Comparison of ENCODE assay signal across 8 cellular contexts in the genomic region with DNA sequence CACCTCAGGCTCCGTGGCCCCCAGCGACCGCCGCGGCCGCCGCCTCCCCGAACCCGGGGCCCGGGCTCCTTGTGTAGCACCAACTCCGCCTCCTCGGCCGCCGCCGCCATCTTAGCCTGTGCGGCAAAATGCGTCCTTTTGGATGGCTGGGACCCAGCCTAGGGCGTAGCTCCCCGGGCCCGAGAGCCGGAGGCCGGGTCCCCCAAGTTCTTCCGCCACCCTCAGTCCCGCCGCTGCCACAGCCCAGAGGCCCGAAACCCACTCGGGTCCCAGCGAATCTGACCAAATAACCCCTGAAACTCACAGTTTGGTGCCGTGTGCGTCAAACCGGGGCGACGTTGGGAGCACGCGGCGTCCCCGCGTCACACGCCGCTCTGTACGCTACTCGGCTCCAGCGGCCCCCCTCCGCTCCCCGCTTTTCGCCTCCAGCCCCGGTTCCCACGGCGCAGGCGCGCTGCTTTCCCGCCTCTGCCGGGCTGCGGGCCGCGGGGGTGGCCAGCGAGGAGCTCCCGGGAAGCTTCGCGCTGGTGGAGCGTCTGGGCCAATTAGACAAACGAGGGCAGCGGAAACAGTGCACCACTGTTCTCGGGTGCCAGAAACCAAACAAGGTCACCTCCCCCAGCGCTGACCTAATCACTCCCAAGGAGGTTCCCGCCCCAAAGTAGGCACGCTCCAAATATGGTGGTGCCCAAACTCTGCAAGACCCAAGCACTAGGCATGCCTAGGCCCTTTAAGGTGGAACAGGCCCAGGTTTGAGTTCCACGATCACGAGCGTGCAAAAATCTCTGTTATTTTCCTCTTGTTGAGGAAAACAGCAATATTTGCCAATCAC. TPM values are rescaled to one million over a fixed set of nuclear protein-coding genes. Genes with fewer than 3 reads are reported as not detected.
DNase-seq lines count a peak whose midpoint lies in the region; ATAC-seq and TF ChIP-seq lines count a peak whose summit lies in the region.

A gene (minus strand): TSS at position 350 of the 832 bp plus-strand sequence. CDS start 39,682 bp downstream, outside the sequence.

- H4K20me1 ChIP-seq in GM23338 (replicated peaks; ENCODE audit: insufficient read depth) = 0 out of 2 replicates have a peak, but pooled peaks cover 8% of the 10 kb centered on the region
- H4K20me1 ChIP-seq in fibroblast of lung (ENCODE audit: control insufficient read depth, extremely low read depth, insufficient read depth, low read length) = no peaks in the 10 kb centered on the region

- H3K27ac Mint-ChIP-seq in GM23338 = peak within 1 kb of the TSS; percentile 100
- H3K27ac Mint-ChIP-seq in naive thymus-derived CD4-positive, alpha-beta T cell = peak within 1 kb of the TSS; percentile 95 to 100 (median 98)
- peak within 1 kb of the TSS; percentile 100 for H3K27ac Mint-ChIP-seq in stimulated activated naive B cell treated with anti-CD40 and anti-IgM and Interleukin-4, amounts not matched to agents 10 μg/mL and 1 μg/mL and 100 μg/mL, for 72 hours

- H2AFZ ChIP-seq in GM23338 (peak within 1 kb of the TSS; percentile 48; the same call in 1 of the 2 replicates), fibroblast of lung (ENCODE audit: low read length) (peak within 1 kb of the TSS; percentile 98)

- intact Hi-C loops in naive thymus-derived CD4-positive, alpha-beta T cell (cut with micrococcal nuclease) = loop anchor here (1.0 to 10.0 kb wide), 13 partner anchors 171 to 1940 kb away; a partner anchor contains a TSS

- no peaks in the 10 kb centered on the region for H3K27me3 ChIP-seq in GM23338 (ENCODE audit: insufficient read depth)
- H3K27me3 ChIP-seq in fibroblast of lung (ENCODE audit: control insufficient read depth, insufficient read depth, low read length) = no peaks in the 10 kb centered on the region
- H3K27me3 ChIP-seq in naive thymus-derived CD4-positive, alpha-beta T cell (ENCODE audit: control insufficient read depth in 2 of 2, insufficient read depth in 2 of 2, low read length in 2 of 2) = no peaks in the 10 kb centered on the region

- TF ChIP-seq CTCF in GM23338 (conservative IDR thresholded peaks at IDR 0.05; ENCODE audit: low read depth in 2 of 2) (no peak), fibroblast of lung (conservative IDR thresholded peaks at IDR 0.05 in 1 of 2, IDR thresholded peaks at IDR 0.05 in 1 of 2; ENCODE audit: low read depth in 1 of 2, low read length in 2 of 2) (no peak)

- POLR2A ChIA-PET in naive thymus-derived CD4-positive, alpha-beta T cell (lab: Charles Lee) = interaction anchor here (1.0 kb wide), 1 partner anchor 29 kb away, joined by 3 read pairs; no protein-coding TSS in a partner anchor

- H3K4me3 Mint-ChIP-seq in GM23338 = peak within 1 kb of the TSS; percentile 98
- peak within 1 kb of the TSS; percentile 90 to 97 (median 96) for H3K4me3 Mint-ChIP-seq in naive thymus-derived CD4-positive, alpha-beta T cell
- H3K4me3 Mint-ChIP-seq in stimulated activated naive B cell treated with anti-CD40 and anti-IgM and Interleukin-4, amounts not matched to agents 10 μg/mL and 1 μg/mL and 100 μg/mL, for 72 hours = peak within 1 kb of the TSS; percentile 96 to 99

- H3K36me3 ChIP-seq in GM23338 (ENCODE audit: insufficient read depth) = peaks cover 5% of the 10 kb centered on the region; the same call in 1 of the 2 replicates
- H3K36me3 ChIP-seq in fibroblast of lung (ENCODE audit: control insufficient read depth, insufficient read depth, low read length) = no peaks in the 10 kb centered on the region
- peaks cover 0 to 5% (median 0%) of the 10 kb centered on the region in 3 experiments for H3K36me3 ChIP-seq in naive thymus-derived CD4-positive, alpha-beta T cell (ENCODE audit: control insufficient read depth in 2 of 3, insufficient read depth in 3 of 3, low read length in 3 of 3)

- H3K9me3 Mint-ChIP-seq in GM23338 = peaks cover 20% of the 10 kb centered on the region
- peaks cover 0 to 2% (median 0%) of the 10 kb centered on the region in 11 donors for H3K9me3 Mint-ChIP-seq in naive thymus-derived CD4-positive, alpha-beta T cell
- no peaks in the 10 kb centered on the region for H3K9me3 Mint-ChIP-seq in stimulated activated naive B cell treated with anti-CD40 and anti-IgM and Interleukin-4, amounts not matched to agents 10 μg/mL and 1 μg/mL and 100 μg/mL, for 72 hours

- H3K9me2 ChIP-seq in GM23338 (ENCODE audit: insufficient read depth) = no peaks in the 10 kb centered on the region

- H3K9me3 ChIP-seq in fibroblast of lung (ENCODE audit: control insufficient read depth, insufficient read depth, low read depth, low read length) = no peaks in the 10 kb centered on the region
- H3K9me3 ChIP-seq in naive thymus-derived CD4-positive, alpha-beta T cell (ENCODE audit: control insufficient read depth in 2 of 3, low read length in 3 of 3) = no peaks in the 10 kb centered on the region

- peak within 1 kb of the TSS; percentile 71 for H3K4me3 ChIP-seq in GM23338
- H3K4me3 ChIP-seq in fibroblast of lung (replicated peaks in 1 of 4; ENCODE audit: control extremely low read depth in 1 of 4, insufficient read depth in 1 of 4, low read depth in 3 of 4, low read length in 4 of 4) = peak within 1 kb of the TSS; percentile 75 to 98 (median 82)
- peak within 1 kb of the TSS; percentile 62 for H3K4me3 ChIP-seq in naive thymus-derived CD4-positive, alpha-beta T cell (ENCODE audit: low read length)

- DNase-seq in EH (ENCODE audit: low read depth) = peak; percentile 95
- DNase-seq in GM23338 (ENCODE audit: low spot score) = peak; percentile 95
- peak; percentile 92 to 95 for DNase-seq in Kasumi-1 (lab: John Stamatoyannopoulos, UW)
- DNase-seq in RPMI8226 = peak; percentile 89
- peak; percentile 72 to 81 for DNase-seq in activated T-helper 1 cell treated with anti-CD3 and anti-CD28 coated beads, Interleukin-2, amount 50 U/mL, for 16 hours (ENCODE audit: low read depth in 1 of 2, low spot score in 1 of 2)
- DNase-seq in fibroblast of lung (ENCODE audit: low read depth in 2 of 2) = peak; percentile 86 to 93
- DNase-seq in naive thymus-derived CD4-positive, alpha-beta T cell = peak; percentile 81 to 95 (median 93)
- DNase-seq in stimulated activated naive B cell treated with anti-CD40 and anti-IgM and Interleukin-4, amounts not matched to agents 10 μg/mL and 1 μg/mL and 100 μg/mL, for 72 hours = peak; percentile 88

- H3K27me3 Mint-ChIP-seq in GM23338 (ENCODE audit: insufficient read depth, low read depth, poor library complexity) = peaks cover 22% of the 10 kb centered on the region
- peaks cover 0 to 2% (median 0%) of the 10 kb centered on the region in 5 donors for H3K27me3 Mint-ChIP-seq in naive thymus-derived CD4-positive, alpha-beta T cell
- H3K27me3 Mint-ChIP-seq in stimulated activated naive B cell treated with anti-CD40 and anti-IgM and Interleukin-4, amounts not matched to agents 10 μg/mL and 1 μg/mL and 100 μg/mL, for 72 hours = no peaks in the 10 kb centered on the region

- CTCF ChIA-PET in naive thymus-derived CD4-positive, alpha-beta T cell (lab: Charles Lee) = interaction anchor here (0.6 kb wide), 1 partner anchor 411 kb away, joined by 3 read pairs; no protein-coding TSS in a partner anchor

- H3K4me2 ChIP-seq in GM23338 (peak within 1 kb of the TSS; percentile 80), fibroblast of lung (ENCODE audit: extremely low read depth, insufficient read depth, low read length) (peak within 1 kb of the TSS; percentile 96)

- H3K4me1 ChIP-seq in GM23338 (ENCODE audit: insufficient read depth) = peaks cover 21% of the 10 kb centered on the region
- H3K4me1 ChIP-seq in fibroblast of lung (ENCODE audit: control insufficient read depth, extremely low read depth, insufficient read depth, low read length) = peaks cover 6% of the 10 kb centered on the region
- H3K4me1 ChIP-seq in naive thymus-derived CD4-positive, alpha-beta T cell (ENCODE audit: control insufficient read depth in 2 of 2, insufficient read depth in 2 of 2, low read length in 2 of 2) = peaks cover 37 to 45% of the 10 kb centered on the region in 2 donors

- H3F3A ChIP-seq in GM23338 (replicated peaks; ENCODE audit: low read depth) = peaks cover 8% of the 10 kb centered on the region; the same call in 1 of the 2 replicates

- H3K79me2 ChIP-seq in GM23338 (replicated peaks; ENCODE audit: insufficient read depth) (peaks cover 43% of the 10 kb centered on the region), fibroblast of lung (ENCODE audit: control insufficient read depth, insufficient read depth, low read length) (peaks cover 47% of the 10 kb centered on the region)

- H3K36me3 Mint-ChIP-seq in GM23338 (ENCODE audit: low read depth) = peaks cover 41% of the 10 kb centered on the region
- H3K36me3 Mint-ChIP-seq in naive thymus-derived CD4-positive, alpha-beta T cell = peaks cover 0 to 8% (median 0%) of the 10 kb centered on the region in 5 donors
- peaks cover 8 to 18% of the 10 kb centered on the region in 2 donors for H3K36me3 Mint-ChIP-seq in stimulated activated naive B cell treated with anti-CD40 and anti-IgM and Interleukin-4, amounts not matched to agents 10 μg/mL and 1 μg/mL and 100 μg/mL, for 72 hours

- H3K4me1 Mint-ChIP-seq in GM23338 = peaks cover 35% of the 10 kb centered on the region
- H3K4me1 Mint-ChIP-seq in naive thymus-derived CD4-positive, alpha-beta T cell = peaks cover 37 to 83% (median 68%) of the 10 kb centered on the region in 7 donors
- peaks cover 30 to 65% of the 10 kb centered on the region in 2 donors for H3K4me1 Mint-ChIP-seq in stimulated activated naive B cell treated with anti-CD40 and anti-IgM and Interleukin-4, amounts not matched to agents 10 μg/mL and 1 μg/mL and 100 μg/mL, for 72 hours

- peak; percentile 75 for ATAC-seq in GM23338
- ATAC-seq in naive thymus-derived CD4-positive, alpha-beta T cell = peak; percentile 91
- peak; percentile 83 to 85 for ATAC-seq in stimulated activated naive B cell treated with anti-CD40 and anti-IgM and Interleukin-4, amounts not matched to agents 10 μg/mL and 1 μg/mL and 100 μg/mL, for 72 hours (replicated peaks)

- H3K27ac ChIP-seq in GM23338 (ENCODE audit: low read depth) = peak within 1 kb of the TSS; percentile 100
- peak within 1 kb of the TSS; percentile 100 for H3K27ac ChIP-seq in fibroblast of lung (ENCODE audit: insufficient read depth, low read length)
- peak within 1 kb of the TSS; percentile 99 for H3K27ac ChIP-seq in naive thymus-derived CD4-positive, alpha-beta T cell (ENCODE audit: low read depth, low read length)

- H3K9ac ChIP-seq in fibroblast of lung (ENCODE audit: insufficient read depth, low read length) = peak within 1 kb of the TSS; percentile 100

TF ChIP-seq in GM23338, 12 proteins besides CTCF, POLR2A, EP300 and RAD21 (continues in another document):
- no peak for TF ChIP-seq NANOG (IDR thresholded peaks at IDR 0.05; ENCODE audit: borderline replicate concordance)
- TF ChIP-seq ZNF114 (CRISPR knock-in tag; IDR thresholded peaks at IDR 0.05) = 0 out of 2 replicates have a peak, but pooled peaks have one; percentile 39

RNA-seq across cellular contexts. Expression of the gene that starts here (rescaled TPM):
- 103 and 112 TPM in 2 replicates for total RNA-seq in GM23338 (2014; rRNA removed; shearing (Covaris generic))
- 80.3 and 101 TPM in 2 replicates for polyA plus RNA-seq in GM23338 (2016; fragmentation: Nextera tagmentation; extraction: Ambion mirVana)
- 49.3 and 56.8 TPM in 2 replicates for total RNA-seq in fibroblast of lung
- polyA plus RNA-seq in fibroblast of lung = 19.7 and 25.6 TPM in 2 replicates
- polyA plus RNA-seq in fibroblast of lung (2012) = 13.9 and 17.9 TPM in 2 replicates
- 10.0 and 18.8 TPM in 2 replicates for polyA minus RNA-seq in fibroblast of lung (ENCODE audit: low replicate concordance)
- total RNA-seq in naive thymus-derived CD4-positive, alpha-beta T cell = 100 to 1,000 TPM in 2 of 5 experiments, 10 to 100 TPM in 3; 63.5 to 117 (median 85.2) TPM
- polyA plus RNA-seq in naive thymus-derived CD4-positive, alpha-beta T cell = 10 to 100 TPM; 53.9 to 78.5 TPM

Comparison
In these comparisons a context has a peak if more than half of its experiments do, and no peak if none do; other contexts are left out.
1. Peak in every context shown above with its lines: DNase-seq, ATAC-seq, H3K4me3 ChIP-seq and H3K27ac ChIP-seq.